Comparison of ENCODE assay signal across 24 cellular contexts in genomic region chr2:238879020-238879419, GRCh38. TPM values are rescaled to one million over a fixed set of nuclear protein-coding genes. Genes with fewer than 3 reads are reported as not detected.
"Had no signal": no experiment of that assay in that cellular context is flagged by ENCODE, and none has a peak within 500 bp of the region (broad histone marks: within the 10 kb centered on the region; RNA-seq: fewer than 3 reads in every experiment).

No MANE protein-coding gene starts in this region.

- H3K27ac Mint-ChIP-seq: activated CD8-positive, alpha-beta T cell treated with anti-CD3 and anti-CD28 coated beads, Interleukin-2, amount 10 ng/mL, durations not matched to agents 7 days and 5 days; activated naive CD4-positive, alpha-beta T cell treated with anti-CD3 and anti-CD28 coated beads for 36 hours; activated naive CD8-positive, alpha-beta T cell treated with anti-CD3 and anti-CD28 coated beads for 36 hours; activated T-cell treated with anti-CD3 and anti-CD28 coated beads, Interleukin-2, amount 50 U/mL, for 24 hours; activated T-helper 1 cell treated with anti-CD3 and anti-CD28 coated beads, Interleukin-12 subunit alpha, Interleukin-12 subunit beta, Interleukin-2, Interleukin-4 antibody, amounts not matched to agents 30 ng/mL and 10 ng/mL and 1 ng/mL, durations not matched to agents 14 hours and 24 hours and 36 hours; T-helper 17 cell; WTC11 had no signal

- H3K36me3 ChIP-seq: adrenal gland, breast epithelium had no signal

- H3K9me3 Mint-ChIP-seq: activated T-helper 1 cell treated with anti-CD3 and anti-CD28 coated beads, Interleukin-12 subunit alpha, Interleukin-12 subunit beta, Interleukin-2, Interleukin-4 antibody, amounts not matched to agents 30 ng/mL and 10 ng/mL and 1 ng/mL, durations not matched to agents 14 hours and 24 hours and 36 hours had no signal

- H3K4me3 Mint-ChIP-seq: activated CD8-positive, alpha-beta T cell treated with anti-CD3 and anti-CD28 coated beads, Interleukin-2, amount 10 ng/mL, durations not matched to agents 7 days and 5 days; activated naive CD4-positive, alpha-beta T cell treated with anti-CD3 and anti-CD28 coated beads for 36 hours; activated naive CD8-positive, alpha-beta T cell treated with anti-CD3 and anti-CD28 coated beads for 36 hours; activated T-cell treated with anti-CD3 and anti-CD28 coated beads, Interleukin-2, amount 50 U/mL, for 24 hours; activated T-helper 1 cell treated with anti-CD3 and anti-CD28 coated beads, Interleukin-12 subunit alpha, Interleukin-12 subunit beta, Interleukin-2, Interleukin-4 antibody, amounts not matched to agents 30 ng/mL and 10 ng/mL and 1 ng/mL, durations not matched to agents 14 hours and 24 hours and 36 hours; T-helper 17 cell; WTC11 had no signal

- H3K27ac ChIP-seq: adrenal gland, breast epithelium, PC-9 had no signal

- H2AFZ ChIP-seq: PC-9 had no signal

- H3K4me1 Mint-ChIP-seq: activated naive CD8-positive, alpha-beta T cell treated with anti-CD3 and anti-CD28 coated beads for 36 hours; T-helper 17 cell; WTC11 had no signal

- H3K9me3 ChIP-seq: adrenal gland, breast epithelium had no signal

- H3K4me3 ChIP-seq: adrenal gland, breast epithelium, PC-9 had no signal

- H3K27me3 ChIP-seq: adrenal gland, breast epithelium had no signal

- H3K4me1 ChIP-seq: adrenal gland, breast epithelium had no signal

- H3K4me2 ChIP-seq: PC-9 had no signal

- H3K36me3 Mint-ChIP-seq: activated naive CD8-positive, alpha-beta T cell treated with anti-CD3 and anti-CD28 coated beads for 36 hours; WTC11 had no signal

- DNase-seq: activated CD4-positive, alpha-beta T cell treated with anti-CD3 and anti-CD28 coated beads, Interleukin-2, amount 50 U/mL, for 4 hours; activated CD4-positive, CD25-positive, alpha-beta regulatory T cell treated with anti-CD3 and anti-CD28 coated beads, Interleukin-2, amount 50 U/mL, for 72 hours; activated effector memory CD4-positive, alpha-beta T cell treated with anti-CD3 and anti-CD28 coated beads, Interleukin-2, amount 50 U/mL, for 16 hours; activated naive CD8-positive, alpha-beta T cell treated with anti-CD3 and anti-CD28 coated beads for 36 hours; activated T-cell treated with anti-CD3 and anti-CD28 coated beads, Interleukin-2, amount 50 U/mL, for 24 hours; adrenal gland; anterior cingulate cortex; KG1; NCI-H1048; NCI-H146; NCI-H187 treated with DMSO at 0.1 percent for 48 hours; NCI-H2081 treated with DMSO at 0.1 percent for 48 hours; NCI-H446; NCI-H524; PC-9; SHP77 treated with DMSO at 0.1 percent for 48 hours; T-helper 17 cell; T-helper 9 cell had no signal

RNA-seq across cellular contexts. Expression of gene TWIST2, which starts 31.1 kb away (rescaled TPM):
- total RNA-seq: activated CD8-positive, alpha-beta T cell treated with anti-CD3 and anti-CD28 coated beads, Interleukin-2, amount 10 ng/mL, durations not matched to agents 7 days and 5 days; activated naive CD4-positive, alpha-beta T cell treated with anti-CD3 and anti-CD28 coated beads for 36 hours; activated naive CD8-positive, alpha-beta T cell treated with anti-CD3 and anti-CD28 coated beads for 36 hours; activated T-helper 1 cell treated with anti-CD3 and anti-CD28 coated beads, Interleukin-12 subunit alpha, Interleukin-12 subunit beta, Interleukin-2, Interleukin-4 antibody, amounts not matched to agents 30 ng/mL and 10 ng/mL and 1 ng/mL, durations not matched to agents 14 hours and 24 hours and 36 hours; SK-MEL-5; T-helper 17 cell had no signal
